1 cellular context compared by ENCODE assay signal in genomic region chr6:123565529-123565928, GRCh38.
TF ChIP-seq lines count a peak whose summit lies in the region.

No MANE protein-coding gene starts in this region.

TF ChIP-seq in WTC11, 78 proteins besides CTCF, POLR2A, EP300 and RAD21 (continued from another document):
- TF ChIP-seq, protein P1, sequence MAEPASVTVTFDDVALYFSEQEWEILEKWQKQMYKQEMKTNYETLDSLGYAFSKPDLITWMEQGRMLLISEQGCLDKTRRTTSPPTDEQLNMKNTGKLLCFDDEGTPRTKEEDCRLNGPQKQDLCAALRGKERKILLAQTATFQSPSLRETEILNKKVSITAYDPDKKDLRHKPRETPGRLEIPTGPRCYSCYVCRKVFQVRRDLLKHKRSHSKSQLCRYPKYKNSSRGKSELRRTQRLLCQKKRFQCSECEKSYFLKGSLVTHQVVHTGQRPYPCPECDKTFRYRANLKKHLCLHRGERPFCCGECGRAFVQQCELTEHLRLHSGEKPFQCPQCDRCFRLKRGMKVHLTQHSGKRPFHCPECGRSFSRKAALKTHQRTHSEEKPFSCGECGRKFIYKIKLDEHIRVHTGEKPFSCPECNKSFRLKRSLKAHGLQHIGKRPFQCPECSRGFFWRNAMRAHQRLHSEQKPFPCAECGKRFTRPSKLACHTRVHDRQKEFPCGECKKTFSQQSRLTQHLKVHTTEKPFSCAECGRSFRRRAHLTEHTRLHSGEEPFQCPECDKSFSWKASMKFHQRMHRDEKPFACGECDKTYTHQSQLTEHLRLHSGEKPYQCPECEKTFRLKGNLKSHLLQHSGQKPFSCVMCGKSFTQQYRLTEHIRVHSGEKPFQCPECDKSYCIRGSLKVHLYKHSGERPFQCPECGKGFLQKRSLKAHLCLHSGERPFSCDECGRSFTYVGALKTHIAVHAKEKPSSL (CRISPR knock-in tag; conservative IDR thresholded peaks at IDR 0.05) = no peak
- TF ChIP-seq ZNF416 (CRISPR knock-in tag; IDR thresholded peaks at IDR 0.05) (no peak), ATF1 (CRISPR knock-in tag; IDR thresholded peaks at IDR 0.05) (no peak), JUN (CRISPR knock-in tag; IDR thresholded peaks at IDR 0.05) (no peak), SOX15 (CRISPR knock-in tag; IDR thresholded peaks at IDR 0.05) (no peak), TCF7 (CRISPR knock-in tag; IDR thresholded peaks at IDR 0.05; ENCODE audit: low read depth) (no peak), ZMAT4 (CRISPR knock-in tag; IDR thresholded peaks at IDR 0.05) (no peak), MYBL2 (CRISPR knock-in tag; IDR thresholded peaks at IDR 0.05) (no peak)
